8 cellular contexts compared by ENCODE assay signal in the genomic region with DNA sequence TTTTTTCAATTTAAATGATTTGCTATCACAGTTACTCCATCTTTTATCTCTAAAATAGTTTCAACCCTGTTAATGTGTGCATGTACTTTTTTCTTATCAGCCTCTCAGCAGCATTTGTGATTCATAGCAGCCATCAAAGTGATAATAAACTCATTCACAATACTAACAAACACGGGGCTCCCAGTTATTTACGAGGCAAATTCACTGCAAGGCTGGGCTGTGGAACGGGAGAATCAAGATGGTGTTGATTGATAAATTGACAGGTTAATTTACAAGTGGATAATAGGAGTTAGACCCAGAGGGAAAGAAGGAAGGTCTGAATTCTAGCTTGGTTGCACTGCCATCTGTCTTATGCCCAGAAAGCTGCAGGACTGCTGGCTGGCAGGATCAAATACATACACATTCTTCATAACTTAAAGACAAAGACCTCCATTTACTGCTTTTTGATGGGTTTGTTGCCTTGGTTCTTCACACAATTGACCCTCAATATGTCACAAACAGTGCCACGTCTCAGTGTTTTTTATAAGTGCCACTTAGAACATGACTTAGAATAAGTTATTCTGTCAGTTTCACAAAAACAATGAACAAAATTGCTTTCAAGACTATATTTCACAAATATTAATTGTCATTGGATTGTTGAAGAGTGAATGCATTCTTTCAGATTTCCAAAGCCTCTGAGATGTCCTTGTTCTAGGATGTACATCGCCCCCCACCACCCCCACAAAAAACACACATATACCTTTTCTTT.
DNase-seq lines count a peak whose midpoint lies in the region; ATAC-seq and TF ChIP-seq lines count a peak whose summit lies in the region.

No MANE protein-coding gene starts in this region.

- no peaks in the 10 kb centered on the region for H3K27me3 ChIP-seq in hepatocyte
- no peaks in the 10 kb centered on the region for H3K27me3 ChIP-seq in upper lobe of left lung

- no peaks in the 10 kb centered on the region for H3K9me3 ChIP-seq in hepatocyte (ENCODE audit: low read depth)
- no peaks in the 10 kb centered on the region for H3K9me3 ChIP-seq in upper lobe of left lung

- POLR2A ChIA-PET in RWPE1 (lab: Yijun Ruan, JAX; ENCODE audit: low non-redundant PET) = no interaction called here

- no peaks in the 10 kb centered on the region for H3K36me3 ChIP-seq in hepatocyte (replicated peaks; ENCODE audit: insufficient read depth, low read depth)
- H3K36me3 ChIP-seq in upper lobe of left lung = no peaks in the 10 kb centered on the region

- CTCF ChIA-PET in RWPE1 (lab: Yijun Ruan, JAX) = interaction anchor here (0.5 to 1.0 kb wide), 3 partner anchors 8 to 1289 kb away, joined by 3 to 4 read pairs (median 3); no protein-coding TSS in a partner anchor

- DNase-seq in HuH-7 (ENCODE audit: low spot score) (peak; percentile 11), RWPE1 (ENCODE audit: low spot score) (peak; percentile 17), hepatocyte (ENCODE audit: low spot score) (peak; percentile 49), upper lobe of left lung (peak in 1 of 2 donors; percentile 23)
- no peak for DNase-seq in activated naive CD4-positive, alpha-beta T cell (lab: John Stamatoyannopoulos, UW)

- no peak overlapping the region for H3K4me2 ChIP-seq in hepatocyte

- ATAC-seq in upper lobe of left lung (ENCODE audit: low FRiP score in 2 of 2) = no peak
- no peak for ATAC-seq in GM21529 (IDR thresholded peaks at IDR 0.05; ENCODE audit: unreplicated experiment)
- ATAC-seq in HG02970 (IDR thresholded peaks at IDR 0.05; ENCODE audit: low FRiP score, unreplicated experiment) = no peak

- H3K27ac ChIP-seq in C4-2B = no peak overlapping the region
- no peak overlapping the region for H3K27ac ChIP-seq in RWPE1
- H3K27ac ChIP-seq in hepatocyte = no peak overlapping the region
- H3K27ac ChIP-seq in upper lobe of left lung = no peak overlapping the region

- no peaks in the 10 kb centered on the region for H3K9me2 ChIP-seq in hepatocyte (replicated peaks; ENCODE audit: insufficient read depth)

- H4K20me1 ChIP-seq in hepatocyte (ENCODE audit: insufficient read depth, poor library complexity, severe bottlenecking) = no peaks in the 10 kb centered on the region

- WGBS in hepatocyte (ENCODE audit: low lambda C conversion rate, missing lambda C conversion rate) = 30% methylated on average over 5 of the region's 5 CpGs
- 25 to 33% methylated on average over 5 of the region's 5 CpGs for WGBS in upper lobe of left lung, 2 donors

- TF ChIP-seq CTCF in C4-2B (conservative IDR thresholded peaks at IDR 0.05) = peak; percentile 79
- TF ChIP-seq CTCF in RWPE1 (conservative IDR thresholded peaks at IDR 0.05; ENCODE audit: low read depth) = peak; percentile 63
- TF ChIP-seq CTCF in hepatocyte (IDR thresholded peaks at IDR 0.05; ENCODE audit: poor library complexity) = peak; percentile 65
- peak; percentile 14 to 59 (median 45) for TF ChIP-seq CTCF in upper lobe of left lung (IDR thresholded peaks at IDR 0.05)

- TF ChIP-seq POLR2A in upper lobe of left lung (IDR thresholded peaks at IDR 0.05) = no peak

- H3K79me2 ChIP-seq in hepatocyte = no peaks in the 10 kb centered on the region

- H3K4me1 ChIP-seq in hepatocyte (ENCODE audit: insufficient read depth) (no peaks in the 10 kb centered on the region), upper lobe of left lung (no peaks in the 10 kb centered on the region)

- TF ChIP-seq EP300 in upper lobe of left lung (IDR thresholded peaks at IDR 0.05) = no peak

- H3K4me3 ChIP-seq in hepatocyte = no peak overlapping the region
- H3K4me3 ChIP-seq in upper lobe of left lung = no peak overlapping the region

- H2AFZ ChIP-seq in hepatocyte = no peak overlapping the region

Comparison
In these comparisons a context has a peak if more than half of its experiments do, and no peak if none do; other contexts are left out.
1. DNase-seq: peak in HuH-7 (single experiment), RWPE1 (single experiment) and hepatocyte (single experiment); none in activated naive CD4-positive, alpha-beta T cell (0 of 4).
2. Peak in every context shown above with its lines, with median percentiles within 50 percentile points of each other: CTCF ChIP-seq.